In genomic region chr17:5132503-5133225, GRCh38 we compare ENCODE assay signal across 3 cellular contexts. TPM values are rescaled to one million over a fixed set of nuclear protein-coding genes. Genes with fewer than 3 reads are reported as not detected.
"Had no signal": no experiment of that assay in that cellular context is flagged by ENCODE, and none has a peak within 500 bp of the region (broad histone marks: within the 10 kb centered on the region; RNA-seq: fewer than 3 reads in every experiment).

No MANE protein-coding gene starts in this region.

RNA-seq across cellular contexts. Expression of gene USP6, which starts 16.8 kb away (rescaled TPM):
- total RNA-seq: body of pancreas, Right ventricle myocardium superior had no signal

RNA-seq across cellular contexts. Expression of gene ZFP3, which starts 54.4 kb away (rescaled TPM):
- total RNA-seq: astrocyte had no signal
